In genomic region chr3:143814358-143814968, GRCh38 we compare ENCODE assay signal across 13 cellular contexts. TPM values are rescaled to one million over a fixed set of nuclear protein-coding genes. Genes with fewer than 3 reads are reported as not detected.
A peak's percentile ranks its signal among the peaks of the same experiment; 100 is the strongest.
DNase-seq lines count a peak whose midpoint lies in the region; ATAC-seq, FAIRE-seq and TF ChIP-seq lines count a peak whose summit lies in the region.
"Had no signal": no experiment of that assay in that cellular context is flagged by ENCODE, and none has a peak within 500 bp of the region (broad histone marks: within the 10 kb centered on the region; RNA-seq: fewer than 3 reads in every experiment).

No MANE protein-coding gene starts in this region.

- H3K4me1 ChIP-seq in breast epithelium = no peaks in the 10 kb centered on the region
- H3K4me1 ChIP-seq: pancreas had no signal

- TF ChIP-seq CTCF in MCF 10A (IDR thresholded peaks at IDR 0.05; ENCODE audit: unreplicated experiment) = no peak
- no peak for TF ChIP-seq CTCF in breast epithelium (IDR thresholded peaks at IDR 0.05)

- DNase-seq in MCF 10A (ENCODE audit: unreplicated experiment) (peak; percentile 23), breast epithelium (ENCODE audit: low spot score in 2 of 2) (no peak), H54 (ENCODE audit: insufficient read length, low spot score) (no peak), NCI-H82 (lab: John Stamatoyannopoulos, UW) (no peak)
- DNase-seq in activated CD4-positive, alpha-beta memory T cell treated with anti-CD3 and anti-CD28 coated beads for 36 hours = peak; percentile 36
- DNase-seq: MG63, pancreas, Peyer's patch had no signal

- no peaks in the 10 kb centered on the region for H3K9me3 ChIP-seq in breast epithelium
- H3K9me3 ChIP-seq: MG63, pancreas, Peyer's patch had no signal

- BruUV-seq in MCF 10A (replicated peaks; lab: Mats Ljungman, UMichigan) = no TSS peak

- no peak for FAIRE-seq in H54 (lab: Jason Lieb, UNC)
- FAIRE-seq: colon, GM12892, pancreas had no signal

- H3K4me3 ChIP-seq in breast epithelium = no peak overlapping the region
- H3K4me3 ChIP-seq: MG63, pancreas, Peyer's patch had no signal

- TF ChIP-seq POLR2A in breast epithelium (IDR thresholded peaks at IDR 0.05) (no peak), H54 (IDR thresholded peaks at IDR 0.05; ENCODE audit: low read depth, low read length) (no peak)

- H3K27ac Mint-ChIP-seq in MCF 10A (ENCODE audit: low read depth, unreplicated experiment) = no peak overlapping the region
- peak overlapping the region; percentile 25 for H3K27ac Mint-ChIP-seq in activated CD4-positive, alpha-beta memory T cell treated with anti-CD3 and anti-CD28 coated beads for 36 hours
- peak overlapping the region; percentile 38 for H3K27ac Mint-ChIP-seq in stimulated activated naive CD8-positive, alpha-beta T cell treated with anti-CD3 and anti-CD28 coated beads, Interleukin-15, Interleukin-2, amounts not matched to agents 100 ng/mL and 50 ng/mL, for 24 hours

- H3K27ac ChIP-seq in breast epithelium = no peak overlapping the region
- H3K27ac ChIP-seq: pancreas had no signal

- intact Hi-C loops in MCF 10A (cut with micrococcal nuclease) (no loop called here), breast epithelium (cut with DNase I; ENCODE audit: low total_unique reads) (no loop called here)
- intact Hi-C loops in activated CD4-positive, alpha-beta memory T cell treated with anti-CD3 and anti-CD28 coated beads for 36 hours (cut with micrococcal nuclease) = loop anchor here (1.0 kb wide), 2 partner anchors 18 to 34 kb away; partner anchors contain the start of gene SLC9A9

- H3K36me3 Mint-ChIP-seq in MCF 10A (ENCODE audit: insufficient read depth, unreplicated experiment) = no peaks in the 10 kb centered on the region
- H3K36me3 Mint-ChIP-seq in activated CD4-positive, alpha-beta memory T cell treated with anti-CD3 and anti-CD28 coated beads for 36 hours = peaks cover 3% of the 10 kb centered on the region
- peaks cover 11% of the 10 kb centered on the region for H3K36me3 Mint-ChIP-seq in stimulated activated naive CD8-positive, alpha-beta T cell treated with anti-CD3 and anti-CD28 coated beads, Interleukin-15, Interleukin-2, amounts not matched to agents 100 ng/mL and 50 ng/mL, for 24 hours (ENCODE audit: low read depth)

- H3K4me1 Mint-ChIP-seq in MCF 10A (ENCODE audit: insufficient read depth, unreplicated experiment) = peaks cover 6% of the 10 kb centered on the region
- H3K4me1 Mint-ChIP-seq in activated CD4-positive, alpha-beta memory T cell treated with anti-CD3 and anti-CD28 coated beads for 36 hours (ENCODE audit: low read depth) = peaks cover 13% of the 10 kb centered on the region
- peaks cover 35% of the 10 kb centered on the region for H3K4me1 Mint-ChIP-seq in stimulated activated naive CD8-positive, alpha-beta T cell treated with anti-CD3 and anti-CD28 coated beads, Interleukin-15, Interleukin-2, amounts not matched to agents 100 ng/mL and 50 ng/mL, for 24 hours (ENCODE audit: low read depth)

- H3K9me3 Mint-ChIP-seq in MCF 10A (ENCODE audit: unreplicated experiment) = no peaks in the 10 kb centered on the region
- no peaks in the 10 kb centered on the region for H3K9me3 Mint-ChIP-seq in activated CD4-positive, alpha-beta memory T cell treated with anti-CD3 and anti-CD28 coated beads for 36 hours
- H3K9me3 Mint-ChIP-seq in stimulated activated naive CD8-positive, alpha-beta T cell treated with anti-CD3 and anti-CD28 coated beads, Interleukin-15, Interleukin-2, amounts not matched to agents 100 ng/mL and 50 ng/mL, for 24 hours = no peaks in the 10 kb centered on the region

- no peaks in the 10 kb centered on the region for H3K36me3 ChIP-seq in breast epithelium
- H3K36me3 ChIP-seq: MG63, pancreas, Peyer's patch had no signal

- H3K27me3 Mint-ChIP-seq in MCF 10A (ENCODE audit: insufficient read depth, unreplicated experiment) = no peaks in the 10 kb centered on the region
- H3K27me3 Mint-ChIP-seq in activated CD4-positive, alpha-beta memory T cell treated with anti-CD3 and anti-CD28 coated beads for 36 hours = no peaks in the 10 kb centered on the region
- H3K27me3 Mint-ChIP-seq in stimulated activated naive CD8-positive, alpha-beta T cell treated with anti-CD3 and anti-CD28 coated beads, Interleukin-15, Interleukin-2, amounts not matched to agents 100 ng/mL and 50 ng/mL, for 24 hours = no peaks in the 10 kb centered on the region

- CTCF ChIA-PET in MCF 10A (lab: Yijun Ruan, JAX) = no interaction called here
- CTCF ChIA-PET in activated CD4-positive, alpha-beta memory T cell treated with anti-CD3 and anti-CD28 coated beads for 36 hours (lab: Charles Lee) = no interaction called here

- H3K4me3 Mint-ChIP-seq in MCF 10A (ENCODE audit: unreplicated experiment) = no peak overlapping the region
- H3K4me3 Mint-ChIP-seq in activated CD4-positive, alpha-beta memory T cell treated with anti-CD3 and anti-CD28 coated beads for 36 hours = no peak overlapping the region
- peak overlapping the region; percentile 4 for H3K4me3 Mint-ChIP-seq in stimulated activated naive CD8-positive, alpha-beta T cell treated with anti-CD3 and anti-CD28 coated beads, Interleukin-15, Interleukin-2, amounts not matched to agents 100 ng/mL and 50 ng/mL, for 24 hours

- POLR2A ChIA-PET in MCF 10A (lab: Yijun Ruan, JAX) = no interaction called here
- POLR2A ChIA-PET in activated CD4-positive, alpha-beta memory T cell treated with anti-CD3 and anti-CD28 coated beads for 36 hours (lab: Charles Lee) = no interaction called here

- no peaks in the 10 kb centered on the region for H3K27me3 ChIP-seq in breast epithelium
- H3K27me3 ChIP-seq: MG63, pancreas, Peyer's patch had no signal

- ATAC-seq in HG03095 (IDR thresholded peaks at IDR 0.05; ENCODE audit: unreplicated experiment) (peak; percentile 67), GM21515 (IDR thresholded peaks at IDR 0.05; ENCODE audit: unreplicated experiment) (no peak)
- ATAC-seq: pancreas had no signal

RNA-seq across cellular contexts. Expression of gene SLC9A9, which starts 33.8 kb away (rescaled TPM):
- total RNA-seq in MCF 10A (2022) (2.0 and 2.2 TPM in 2 replicates), breast epithelium (10 to 100 TPM in 1 of 3 donors, 1 to 10 TPM in 2; 6.2 to 17.3 (median 7.8) TPM)
- 1 to 10 TPM; 1.3 to 1.6 TPM for total RNA-seq in activated CD4-positive, alpha-beta memory T cell treated with anti-CD3 and anti-CD28 coated beads for 36 hours

Comparison
In these comparisons a context has a peak if more than half of its experiments do, and no peak if none do; other contexts are left out.
1. DNase-seq: peak in MCF 10A (single experiment) and activated CD4-positive, alpha-beta memory T cell treated with anti-CD3 and anti-CD28 coated beads for 36 hours (single experiment); none in breast epithelium (0 of 2), H54 (single experiment) and NCI-H82 (single experiment).